In genomic region chr6:116996842-116997241, GRCh38 we compare ENCODE assay signal across 24 cellular contexts.
"Had no signal": no experiment of that assay in that cellular context is flagged by ENCODE, and none has a peak within 500 bp of the region (broad histone marks: within the 10 kb centered on the region; RNA-seq: fewer than 3 reads in every experiment).

No MANE protein-coding gene starts in this region.

- H3K27me3 Mint-ChIP-seq: activated naive CD8-positive, alpha-beta T cell treated with anti-CD3 and anti-CD28 coated beads, Interleukin-2, amount 10 ng/mL, durations not matched to agents 7 days and 5 days had no signal

- H3K36me3 ChIP-seq: adrenal gland, SJCRH30 had no signal

- H3K27me3 ChIP-seq: SJCRH30 had no signal

- H3K9me2 ChIP-seq: SK-N-SH had no signal

- H3K27ac Mint-ChIP-seq: activated CD8-positive, alpha-beta T cell treated with anti-CD3 and anti-CD28 coated beads, Interleukin-2, amount 10 ng/mL, durations not matched to agents 7 days and 5 days; activated naive CD8-positive, alpha-beta T cell treated with anti-CD3 and anti-CD28 coated beads, Interleukin-2, amount 10 ng/mL, durations not matched to agents 7 days and 5 days; T-helper 2 cell treated with Interferon-gamma antibody and Interleukin-4, amounts not matched to agents 5 μg/mL and 100 μg/mL, for 36 hours had no signal

- H3K9me3 ChIP-seq: adrenal gland, SJCRH30, SK-N-SH had no signal

- DNase-seq: activated CD4-positive, alpha-beta T cell treated with anti-CD3 and anti-CD28 coated beads for 48 hours; activated CD4-positive, alpha-beta T cell treated with anti-CD3 and anti-CD28 coated beads, Interleukin-2, amount 50 U/mL, for 4 hours; activated CD4-positive, CD25-positive, alpha-beta regulatory T cell treated with anti-CD3 and anti-CD28 coated beads, Interleukin-2, amount 50 U/mL, for 72 hours; activated CD8-positive, alpha-beta memory T cell treated with anti-CD3 and anti-CD28 coated beads, Interleukin-2, amount 50 U/mL, for 48 hours; activated CD8-positive, alpha-beta T cell treated with anti-CD3 and anti-CD28 coated beads, Interleukin-2, amount 10 ng/mL, durations not matched to agents 7 days and 5 days; activated naive CD4-positive, alpha-beta T cell treated with anti-CD3 and anti-CD28 coated beads, Interleukin-2, amount 50 U/mL, for 16 hours; activated naive CD8-positive, alpha-beta T cell treated with anti-CD3 and anti-CD28 coated beads, Interleukin-2, amount 10 ng/mL, durations not matched to agents 7 days and 5 days; activated T-cell treated with anti-CD3 and anti-CD28 coated beads, Interleukin-2, amount 50 U/mL, for 1 hour; adrenal gland; anterior cingulate cortex; NCI-H1092; NCI-H1417; NCI-H2029; NCI-H446 treated with DMSO at 0.1 percent for 48 hours; NCI-H524 treated with DMSO at 0.1 percent for 48 hours; NCI-H748 treated with DMSO at 0.1 percent for 48 hours; OCI-M1; Right ventricle myocardium superior; SK-N-SH had no signal

- H3K36me3 Mint-ChIP-seq: activated naive CD8-positive, alpha-beta T cell treated with anti-CD3 and anti-CD28 coated beads, Interleukin-2, amount 10 ng/mL, durations not matched to agents 7 days and 5 days had no signal

- H3K4me1 Mint-ChIP-seq: activated naive CD8-positive, alpha-beta T cell treated with anti-CD3 and anti-CD28 coated beads, Interleukin-2, amount 10 ng/mL, durations not matched to agents 7 days and 5 days had no signal

- H3K4me1 ChIP-seq: adrenal gland, SJCRH30 had no signal

- H3K4me3 ChIP-seq: adrenal gland, SJCRH30 had no signal

- H3K9me3 Mint-ChIP-seq: activated naive CD8-positive, alpha-beta T cell treated with anti-CD3 and anti-CD28 coated beads, Interleukin-2, amount 10 ng/mL, durations not matched to agents 7 days and 5 days; T-helper 2 cell treated with Interferon-gamma antibody and Interleukin-4, amounts not matched to agents 5 μg/mL and 100 μg/mL, for 36 hours had no signal

- H3K9ac ChIP-seq: KMS-11, SK-N-SH had no signal

- H3K4me3 Mint-ChIP-seq: activated CD8-positive, alpha-beta T cell treated with anti-CD3 and anti-CD28 coated beads, Interleukin-2, amount 10 ng/mL, durations not matched to agents 7 days and 5 days; activated naive CD8-positive, alpha-beta T cell treated with anti-CD3 and anti-CD28 coated beads, Interleukin-2, amount 10 ng/mL, durations not matched to agents 7 days and 5 days; T-helper 2 cell treated with Interferon-gamma antibody and Interleukin-4, amounts not matched to agents 5 μg/mL and 100 μg/mL, for 36 hours had no signal

- H3K27ac ChIP-seq: adrenal gland, KMS-11, RWPE1, SJCRH30 had no signal

- H3K4me2 ChIP-seq: KMS-11, SK-N-SH had no signal

- ATAC-seq: activated CD8-positive, alpha-beta T cell treated with anti-CD3 and anti-CD28 coated beads, Interleukin-2, amount 10 ng/mL, durations not matched to agents 7 days and 5 days; Panc1 had no signal
